In genomic region chr15:85554852-85555521, GRCh38 we compare ENCODE assay signal across 11 cellular contexts.
DNase-seq lines count a peak whose midpoint lies in the region; ATAC-seq and TF ChIP-seq lines count a peak whose summit lies in the region.
"Had no signal": no experiment of that assay in that cellular context is flagged by ENCODE, and none has a peak within 500 bp of the region (broad histone marks: within the 10 kb centered on the region; RNA-seq: fewer than 3 reads in every experiment).

No MANE protein-coding gene starts in this region.

- TF ChIP-seq POLR2A in gastroesophageal sphincter (IDR thresholded peaks at IDR 0.05) = peak in 1 of 2 donors; percentile 14

- 76 to 78% methylated on average over 5 to 7 of the region's 7 CpGs for WGBS in gastroesophageal sphincter (ENCODE audit: low coverage in 1 of 2), 2 donors

- peaks cover 11% of the 10 kb centered on the region; the same call in 1 of the 2 replicates for H3K79me2 ChIP-seq in DOHH2 (ENCODE audit: control insufficient read depth, low read length)

- TF ChIP-seq CTCF in DOHH2 (IDR thresholded peaks at IDR 0.05; ENCODE audit: low read depth, low read length, poor library complexity, severe bottlenecking) = no peak
- TF ChIP-seq CTCF in gastroesophageal sphincter (IDR thresholded peaks at IDR 0.05) = no peak

- H3K27me3 ChIP-seq in DOHH2 (ENCODE audit: control insufficient read depth, low read length) = no peaks in the 10 kb centered on the region
- H3K27me3 ChIP-seq in gastroesophageal sphincter = no peaks in the 10 kb centered on the region

- H3K36me3 ChIP-seq in DOHH2 (ENCODE audit: control insufficient read depth, low read length) (peaks cover 19% of the 10 kb centered on the region), gastroesophageal sphincter (peaks cover 0 to 6% of the 10 kb centered on the region in 2 donors)

- H3K4me3 ChIP-seq in DOHH2 (ENCODE audit: low read length) (peak overlapping the region; percentile 45), gastroesophageal sphincter (no peak overlapping the region)
- H3K4me3 ChIP-seq: GM23248, SK-N-MC had no signal

- H3F3A ChIP-seq in DOHH2 (ENCODE audit: control insufficient read depth, insufficient read depth) = peaks cover 6% of the 10 kb centered on the region; the same call in 1 of the 2 replicates

- H3K9me2 ChIP-seq in DOHH2 (replicated peaks; ENCODE audit: control insufficient read depth, low read length) = no peaks in the 10 kb centered on the region

- peaks cover 32% of the 10 kb centered on the region for H3K4me1 ChIP-seq in DOHH2 (ENCODE audit: control insufficient read depth, low read length)
- H3K4me1 ChIP-seq in gastroesophageal sphincter = peaks cover 0 to 40% (median 4%) of the 10 kb centered on the region in 3 donors

- peak overlapping the region; percentile 46 for H3K27ac ChIP-seq in DOHH2 (ENCODE audit: low read depth, low read length)
- peak overlapping the region in 3 of 4 donors; percentile 22 to 31 (median 23) for H3K27ac ChIP-seq in gastroesophageal sphincter
- H3K27ac ChIP-seq: GM23248, SK-N-MC had no signal

- TF ChIP-seq EP300 in gastroesophageal sphincter (IDR thresholded peaks at IDR 0.05) = no peak

- H3K4me2 ChIP-seq in DOHH2 (ENCODE audit: low read length) = peak overlapping the region; percentile 65

- DNase-seq in KBM-7 (peak; percentile 92), NCI-H1105 treated with DMSO at 0.1 percent for 48 hours (lab: John Stamatoyannopoulos, UW) (no peak), NCI-H2107 treated with DMSO at 0.1 percent for 48 hours (lab: John Stamatoyannopoulos, UW; ENCODE audit: unreplicated experiment) (no peak), DMS153 treated with DMSO at 0.1 percent for 48 hours (lab: John Stamatoyannopoulos, UW; ENCODE audit: unreplicated experiment) (no peak), iPS-NIHi11 (ENCODE audit: low spot score) (no peak)
- DNase-seq: GM23248, left cardiac atrium had no signal

- H4K20me1 ChIP-seq in DOHH2 (ENCODE audit: control insufficient read depth, insufficient read depth, low read depth, low read length) = no peaks in the 10 kb centered on the region; the same call in 1 of the 2 replicates

- in situ Hi-C loops in KBM-7 (cut with MboI; ENCODE audit: low pct_unique_long_range_greater_than_20kb, low sequenced_read_pairs) = no loop called here

- ATAC-seq in GM21360 (IDR thresholded peaks at IDR 0.05; ENCODE audit: unreplicated experiment) (peak; percentile 60), gastroesophageal sphincter (no peak)

- H3K9me3 ChIP-seq in DOHH2 (ENCODE audit: control insufficient read depth, insufficient read depth, low read length) (no peaks in the 10 kb centered on the region), gastroesophageal sphincter (no peaks in the 10 kb centered on the region)
